Comparison of ENCODE assay signal across 11 cellular contexts in genomic region chr6:56730663-56731529, GRCh38.
DNase-seq lines count a peak whose midpoint lies in the region; ATAC-seq lines count a peak whose summit lies in the region.
"Had no signal": no experiment of that assay in that cellular context is flagged by ENCODE, and none has a peak within 500 bp of the region (broad histone marks: within the 10 kb centered on the region; RNA-seq: fewer than 3 reads in every experiment).

No MANE protein-coding gene starts in this region.

- ATAC-seq in HG03135 (IDR thresholded peaks at IDR 0.05; ENCODE audit: unreplicated experiment) (no peak), HG03196 (IDR thresholded peaks at IDR 0.05; ENCODE audit: unreplicated experiment) (no peak), HG02852 (IDR thresholded peaks at IDR 0.05; ENCODE audit: unreplicated experiment) (no peak)
- ATAC-seq: body of pancreas had no signal

- in situ Hi-C loops in ACHN (cut with HindIII; ENCODE audit: low pct_ligation_motif_present, low pct_unique_long_range_greater_than_20kb, low sequenced_read_pairs) = no loop called here

- peak; percentile 38 for DNase-seq in ACHN
- DNase-seq in LHCN-M2 (ENCODE audit: low read depth) = peak; percentile 72
- DNase-seq in dermis blood vessel endothelial cell = peak; percentile 80
- peak; percentile 45 to 82 for DNase-seq in lung microvascular endothelial cell (ENCODE audit: low read depth in 2 of 2)
- DNase-seq in NCI-H69 (lab: John Stamatoyannopoulos, UW) = no peak
- DNase-seq: body of pancreas; CD4-positive, alpha-beta memory T cell; nucleus accumbens had no signal
